8 cellular contexts compared by ENCODE assay signal in genomic region chr13:32426981-32427851, GRCh38. TPM values are rescaled to one million over a fixed set of nuclear protein-coding genes. Genes with fewer than 3 reads are reported as not detected.
DNase-seq lines count a peak whose midpoint lies in the region; ATAC-seq, FAIRE-seq and TF ChIP-seq lines count a peak whose summit lies in the region.

No MANE protein-coding gene starts in this region.

- POLR2A ChIA-PET in A549 (lab: Yijun Ruan, JAX): no interaction called here

- H3K4me2 ChIP-seq in A549: peak overlapping the region; percentile 85

- 60% methylated on average over 29 of the region's 90 CpGs for WGBS in A549 (ENCODE audit: missing lambda C conversion rate)
- 1% methylated on average over 58 to 90 of the region's 90 CpGs for WGBS in pancreas, 2 donors
- WGBS in urinary bladder: 1% methylated on average over 90 of the region's 90 CpGs

- TF ChIP-seq POLR2A in A549 (IDR thresholded peaks at IDR 0.05; ENCODE audit: low read length) (no peak), GM18526 (IDR thresholded peaks at IDR 0.05; ENCODE audit: extremely low read depth, insufficient read length) (peak; percentile 44)

- H3K27me3 ChIP-seq in pancreas: no peaks in the 10 kb centered on the region

- no peaks in the 10 kb centered on the region for H3K4me1 ChIP-seq in A549
- H3K4me1 ChIP-seq in pancreas: peaks cover 0 to 9% (median 0%) of the 10 kb centered on the region in 3 donors
- peaks cover 2% of the 10 kb centered on the region for H3K4me1 ChIP-seq in urinary bladder (ENCODE audit: insufficient read depth)

- H3K4me3 ChIP-seq in A549: peak overlapping the region; percentile 70
- H3K4me3 ChIP-seq in pancreas: peak overlapping the region; percentile 70 to 85 (median 82)
- peak overlapping the region; percentile 88 for H3K4me3 ChIP-seq in urinary bladder (ENCODE audit: low read depth, low read length)

- FAIRE-seq in A549 (lab: Jason Lieb, UNC): no peak
- FAIRE-seq in pancreas (lab: Jason Lieb, UNC): no peak

- DNase-seq in A549 (ENCODE audit: low read depth in 1 of 2, low spot score in 1 of 2): peak in 1 of 2 experiments; percentile 3
- peak; percentile 69 for DNase-seq in RKO (ENCODE audit: low spot score)
- peak; percentile 26 for DNase-seq in activated gamma-delta T cell treated with anti-CD3 and anti-CD28 coated beads, Interleukin-2, amount 50 U/mL, for 16 hours (ENCODE audit: low read depth)
- DNase-seq in Right ventricle myocardium inferior (ENCODE audit: missing footprints): peak; percentile 72
- DNase-seq in pancreas: peak; percentile 61 to 85 (median 69)

- H3K9me3 ChIP-seq in A549 (no peaks in the 10 kb centered on the region), pancreas (no peaks in the 10 kb centered on the region)

- H3K36me3 ChIP-seq in pancreas: no peaks in the 10 kb centered on the region
- H3K36me3 ChIP-seq in urinary bladder (ENCODE audit: insufficient read depth): no peaks in the 10 kb centered on the region

- CTCF ChIA-PET in A549 (lab: Yijun Ruan, JAX): no interaction called here

- H3K27ac ChIP-seq in A549 (peak overlapping the region; percentile 45 to 85; a peak in 4 of 6 replicates), pancreas (peak overlapping the region; percentile 79 to 99 (median 90)), urinary bladder (ENCODE audit: low read depth) (peak overlapping the region; percentile 83)

- intact Hi-C loops in Right ventricle myocardium inferior (cut with DNase I) (loop anchor here (5.0 kb wide), 2 partner anchors 110 to 115 kb away; partner anchors contain the start of gene N4BP2L2), pancreas (cut with DNase I) (no loop called here)

- TF ChIP-seq CTCF in A549 (IDR thresholded peaks at IDR 0.05) (no peak), pancreas (IDR thresholded peaks at IDR 0.05) (no peak)

- TF ChIP-seq RAD21 in A549 (conservative IDR thresholded peaks at IDR 0.05 in 1 of 2, IDR thresholded peaks at IDR 0.05 in 1 of 2): no peak

- no peak for TF ChIP-seq EP300 in A549 (IDR thresholded peaks at IDR 0.05)

- ATAC-seq in A549 (peak; percentile 58 to 68; a peak in 5 of 6 replicates), HG03066 (IDR thresholded peaks at IDR 0.05; ENCODE audit: low read depth, unreplicated experiment) (peak; percentile 16), Right ventricle myocardium inferior (peak; percentile 32), pancreas (peak; percentile 44 to 64 (median 59))

TF ChIP-seq in A549, 52 proteins besides CTCF, POLR2A, EP300 and RAD21:
- TF ChIP-seq USF2 (IDR thresholded peaks at IDR 0.05) (no peak), PHF8 (IDR thresholded peaks at IDR 0.05; ENCODE audit: borderline replicate concordance, low read depth) (no peak), EHMT2 (IDR thresholded peaks at IDR 0.05; ENCODE audit: low read depth) (no peak), SMC3 (IDR thresholded peaks at IDR 0.05) (no peak), FOSL2 (IDR thresholded peaks at IDR 0.05) (no peak), FOSL2 (CRISPR knock-in tag; IDR thresholded peaks at IDR 0.05) (no peak), RNF2 (IDR thresholded peaks at IDR 0.05; ENCODE audit: borderline replicate concordance, low read depth) (no peak), CBX2 (IDR thresholded peaks at IDR 0.05; ENCODE audit: borderline replicate concordance, low read depth) (no peak), MYC (IDR thresholded peaks at IDR 0.05; ENCODE audit: borderline replicate concordance, low read length) (no peak), KDM5A (IDR thresholded peaks at IDR 0.05) (no peak), KDM1A (IDR thresholded peaks at IDR 0.05; ENCODE audit: low read depth) (no peak), RCOR1 (IDR thresholded peaks at IDR 0.05; ENCODE audit: low read depth, low read length) (no peak), HDAC2 (IDR thresholded peaks at IDR 0.05) (no peak), ZSCAN20 (CRISPR knock-in tag; IDR thresholded peaks at IDR 0.05) (no peak), NR3C1 (IDR thresholded peaks at IDR 0.05) (no peak), RFX5 (IDR thresholded peaks at IDR 0.05) (no peak), CEBPB (IDR thresholded peaks at IDR 0.05) (no peak), HES2 (IDR thresholded peaks at IDR 0.05) (no peak)
- TF ChIP-seq, protein P1, sequence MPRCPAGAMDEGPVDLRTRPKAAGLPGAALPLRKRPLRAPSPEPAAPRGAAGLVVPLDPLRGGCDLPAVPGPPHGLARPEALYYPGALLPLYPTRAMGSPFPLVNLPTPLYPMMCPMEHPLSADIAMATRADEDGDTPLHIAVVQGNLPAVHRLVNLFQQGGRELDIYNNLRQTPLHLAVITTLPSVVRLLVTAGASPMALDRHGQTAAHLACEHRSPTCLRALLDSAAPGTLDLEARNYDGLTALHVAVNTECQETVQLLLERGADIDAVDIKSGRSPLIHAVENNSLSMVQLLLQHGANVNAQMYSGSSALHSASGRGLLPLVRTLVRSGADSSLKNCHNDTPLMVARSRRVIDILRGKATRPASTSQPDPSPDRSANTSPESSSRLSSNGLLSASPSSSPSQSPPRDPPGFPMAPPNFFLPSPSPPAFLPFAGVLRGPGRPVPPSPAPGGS (IDR thresholded peaks at IDR 0.05): no peak

RNA-seq across cellular contexts. Expression of gene N4BP2L1, which starts 0.7 kb away (rescaled TPM):
- polyA plus RNA-seq in A549 (2011; rRNA removed) (0.50 and 0.85 TPM in 2 replicates), A549 (2017; fragmentation: RNase III; extraction: RNeasy Plus Mini Kit Qiagen cat#74134 plus additional on column Dnase treatment) (0.41 to 0.64 TPM (median 0.55 TPM) in 3 replicates), pancreas (10 to 100 TPM; 18.4 to 22.4 TPM), urinary bladder (16.2 TPM)
- 0.23 and 0.26 TPM in 2 replicates for polyA plus RNA-seq in A549 (2012; cell fraction: cytosol; rRNA removed)
- polyA plus RNA-seq in A549 (2012; cell fraction: nucleus; rRNA removed): 0.44 and 1.5 TPM in 2 replicates
- polyA minus RNA-seq in A549 (2011; rRNA and poly(A)+ RNA removed): 0.58 TPM in 1 of 2 replicates, not detected in the other
- total RNA-seq in Right ventricle myocardium inferior (4.7 TPM), pancreas (10 to 100 TPM in 3 of 6 donors, 1 to 10 TPM in 3; 5.3 to 18.0 (median 9.4) TPM), urinary bladder (15.8 TPM)
